18 cellular contexts compared by ENCODE assay signal in genomic region chr6:6775074-6775473, GRCh38.
"Had no signal": no experiment of that assay in that cellular context is flagged by ENCODE, and none has a peak within 500 bp of the region (broad histone marks: within the 10 kb centered on the region; RNA-seq: fewer than 3 reads in every experiment).

No MANE protein-coding gene starts in this region.

- H2AFZ ChIP-seq: neural progenitor cell had no signal

- H3K36me3 ChIP-seq: cardiac muscle cell, gastroesophageal sphincter, neural progenitor cell, ovary, sigmoid colon, spleen, stomach, upper lobe of left lung had no signal

- H3K27me3 ChIP-seq: cardiac muscle cell, neural progenitor cell, ovary, sigmoid colon, spleen, stomach, testis, upper lobe of left lung had no signal

- H3K27ac ChIP-seq: cardiac muscle cell, dorsolateral prefrontal cortex, gastroesophageal sphincter, neural progenitor cell, ovary, sigmoid colon, spleen, stomach, testis, upper lobe of left lung had no signal

- H3K4me1 ChIP-seq: gastroesophageal sphincter, sigmoid colon, spleen, stomach, testis, upper lobe of left lung had no signal

- H3K9me3 ChIP-seq: ovary, sigmoid colon, testis, upper lobe of left lung had no signal

- FAIRE-seq: keratinocyte had no signal

- H3K4me2 ChIP-seq: neural progenitor cell had no signal

- H3K4me3 ChIP-seq: cardiac muscle cell, dorsolateral prefrontal cortex, gastroesophageal sphincter, neural progenitor cell, ovary, sigmoid colon, spleen, stomach, testis, upper lobe of left lung had no signal

- H3K9ac ChIP-seq: neural progenitor cell had no signal

- DNase-seq: activated B cell treated with CpG ODN at 0.5 μM for 24 hours; activated CD4-positive, alpha-beta T cell treated with anti-CD3 and anti-CD28 coated beads for 48 hours; activated CD8-positive, alpha-beta memory T cell treated with anti-CD3 and anti-CD28 coated beads, Interleukin-2, amount 50 U/mL, for 4 hours; activated CD8-positive, alpha-beta T cell treated with anti-CD3 and anti-CD28 coated beads for 36 hours; activated effector memory CD4-positive, alpha-beta T cell treated with anti-CD3 and anti-CD28 coated beads, Interleukin-2, amount 50 U/mL, for 16 hours; activated T-cell treated with anti-CD3 and anti-CD28 coated beads, Interleukin-2, amount 50 U/mL, for 48 hours; dorsolateral prefrontal cortex; erythroblast; ovary; sigmoid colon; spleen; stomach; testis; upper lobe of left lung had no signal
